Comparison of ENCODE assay signal across 8 cellular contexts in the genomic region with DNA sequence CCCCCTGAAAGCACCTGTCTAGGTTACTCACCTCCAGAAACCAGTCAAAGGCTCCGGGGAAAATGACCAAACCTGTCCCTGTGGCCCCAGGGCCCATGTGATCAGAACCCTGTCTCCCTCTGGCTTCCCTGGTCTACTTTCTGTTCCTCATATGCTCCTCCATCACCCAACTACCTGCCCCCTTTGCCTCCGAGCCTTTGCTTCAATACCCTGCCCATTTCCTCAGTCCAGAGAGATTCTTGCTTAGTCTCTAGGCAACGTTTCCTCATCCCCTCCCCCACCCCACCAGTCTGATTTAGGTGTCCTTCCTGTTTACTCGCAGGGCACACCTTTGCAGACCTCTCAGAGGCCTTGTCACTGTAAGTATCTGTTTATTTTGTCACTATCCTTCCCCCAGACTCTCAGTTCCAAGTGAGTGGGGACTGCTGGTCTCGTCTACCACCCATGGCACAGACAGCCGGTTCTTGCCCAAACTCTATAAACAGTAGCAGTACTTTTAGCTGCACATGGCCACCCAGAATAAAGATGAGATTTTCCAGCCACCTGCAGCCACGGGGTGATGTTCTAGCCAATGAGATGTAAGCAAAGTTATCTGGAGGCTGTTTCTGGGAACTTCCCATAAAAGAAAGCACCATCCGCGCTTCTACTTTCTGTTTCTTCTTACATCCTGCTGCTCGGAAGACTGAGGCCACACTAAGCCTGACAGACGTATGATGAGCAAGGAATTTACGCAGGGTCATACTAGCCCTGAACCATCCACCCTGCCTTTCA. TPM values are rescaled to one million over a fixed set of nuclear protein-coding genes. Genes with fewer than 3 reads are reported as not detected.
DNase-seq lines count a peak whose midpoint lies in the region; ATAC-seq and TF ChIP-seq lines count a peak whose summit lies in the region.

No MANE protein-coding gene starts in this region.

- peak overlapping the region; percentile 39 for H3K27ac Mint-ChIP-seq in progenitor cell of endocrine pancreas

- DNase-seq in activated naive CD4-positive, alpha-beta T cell treated with Interleukin-2 at 50 U/mL for 16 hours: peak; percentile 68
- DNase-seq in progenitor cell of endocrine pancreas (ENCODE audit: low spot score, unreplicated experiment): no peak
- no peak for DNase-seq in GF-D8 (lab: John Stamatoyannopoulos, UW)
- DNase-seq in NCI-H526 (lab: John Stamatoyannopoulos, UW): no peak
- DNase-seq in NCI-H1694 (lab: John Stamatoyannopoulos, UW): no peak

- H3K27ac ChIP-seq in OCI-LY1 (ENCODE audit: low read depth, low read length, poor library complexity, severe bottlenecking): peak overlapping the region; percentile 93

- H3K9ac ChIP-seq in OCI-LY1 (ENCODE audit: low read length): peak overlapping the region; percentile 52

- peaks cover 95% of the 10 kb centered on the region for H3K79me2 ChIP-seq in OCI-LY1 (ENCODE audit: insufficient read depth, low read length)

- no peak overlapping the region for H3K4me3 Mint-ChIP-seq in progenitor cell of endocrine pancreas (ENCODE audit: low read depth)

- 0 out of 2 replicates have a peak, but pooled peaks cover 3% of the 10 kb centered on the region for H3F3A ChIP-seq in OCI-LY1 (ENCODE audit: insufficient read depth, low read length)

- peaks cover 36% of the 10 kb centered on the region for H3K36me3 ChIP-seq in OCI-LY1 (ENCODE audit: insufficient read depth, low read length)

- H3K4me1 Mint-ChIP-seq in progenitor cell of endocrine pancreas (ENCODE audit: low read depth): peaks cover 22% of the 10 kb centered on the region

- H3K27me3 Mint-ChIP-seq in progenitor cell of endocrine pancreas: no peaks in the 10 kb centered on the region

- no peak for TF ChIP-seq CTCF in OCI-LY1 (IDR thresholded peaks at IDR 0.05; ENCODE audit: low read length)
- TF ChIP-seq CTCF in progenitor cell of endocrine pancreas (IDR thresholded peaks at IDR 0.05; ENCODE audit: unreplicated experiment): no peak

- H3K4me2 ChIP-seq in OCI-LY1 (ENCODE audit: low read length): peak overlapping the region; percentile 90

- peaks cover 1% of the 10 kb centered on the region for H3K36me3 Mint-ChIP-seq in progenitor cell of endocrine pancreas (ENCODE audit: insufficient read depth)

- H2AFZ ChIP-seq in OCI-LY1 (ENCODE audit: low read length): no peak overlapping the region

- ATAC-seq in GM18502 (IDR thresholded peaks at IDR 0.05; ENCODE audit: poor library complexity, unreplicated experiment): peak; percentile 84
- ATAC-seq in HG02610 (IDR thresholded peaks at IDR 0.05; ENCODE audit: unreplicated experiment): peak; percentile 90

- no peaks in the 10 kb centered on the region for H3K27me3 ChIP-seq in OCI-LY1 (ENCODE audit: insufficient read depth, low read length)

- no peaks in the 10 kb centered on the region for H4K20me1 ChIP-seq in OCI-LY1 (ENCODE audit: insufficient read depth, low read length)

- H3K9me3 Mint-ChIP-seq in progenitor cell of endocrine pancreas (ENCODE audit: low read depth): no peaks in the 10 kb centered on the region

- 0 out of 2 replicates have a peak, but pooled peaks cover 4% of the 10 kb centered on the region for H3K9me3 ChIP-seq in OCI-LY1 (ENCODE audit: low read length)

- peak overlapping the region; percentile 54 for H3K4me3 ChIP-seq in OCI-LY1 (ENCODE audit: low read depth, low read length, poor library complexity, severe bottlenecking)

- peaks cover 66% of the 10 kb centered on the region for H3K4me1 ChIP-seq in OCI-LY1 (ENCODE audit: insufficient read depth, low read length, severe bottlenecking)

- no peaks in the 10 kb centered on the region for H3K9me2 ChIP-seq in OCI-LY1 (ENCODE audit: low read depth, low read length)

RNA-seq across cellular contexts. Expression of gene ELOVL5, which starts 13.3 kb away (rescaled TPM):
- 67.1 and 74.4 TPM in 2 replicates for total RNA-seq in progenitor cell of endocrine pancreas
